In the genomic region with DNA sequence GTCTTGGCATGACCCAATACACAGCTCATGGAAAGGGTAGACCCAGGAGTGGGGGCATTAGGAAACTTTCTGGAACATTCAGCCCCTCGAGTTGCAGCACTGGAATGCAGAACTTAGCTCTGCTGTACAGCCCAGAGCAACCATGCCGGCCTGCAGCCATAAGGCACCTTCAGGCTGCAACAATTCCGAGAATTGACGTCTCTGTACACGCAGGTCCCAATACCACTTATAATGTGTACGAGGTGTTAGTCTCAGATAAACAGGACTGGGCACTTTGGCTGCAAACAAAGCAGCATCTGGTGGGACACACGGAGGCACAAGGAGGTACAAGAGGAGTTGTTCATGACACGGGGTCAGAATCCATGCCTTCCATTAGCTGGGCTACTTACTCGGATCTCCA, we compare ENCODE assay signal across 1 cellular context.
TF ChIP-seq lines count a peak whose summit lies in the region.

No MANE protein-coding gene starts in this region.

TF ChIP-seq in H1, 55 proteins besides CTCF, POLR2A, EP300 and RAD21:
- TF ChIP-seq SP1 (IDR thresholded peaks at IDR 0.05; ENCODE audit: low read depth, low read length) = no peak
TF ChIP-seq in H1: peak in this region for 0.
